Comparison of ENCODE assay signal across 9 cellular contexts in the genomic region with DNA sequence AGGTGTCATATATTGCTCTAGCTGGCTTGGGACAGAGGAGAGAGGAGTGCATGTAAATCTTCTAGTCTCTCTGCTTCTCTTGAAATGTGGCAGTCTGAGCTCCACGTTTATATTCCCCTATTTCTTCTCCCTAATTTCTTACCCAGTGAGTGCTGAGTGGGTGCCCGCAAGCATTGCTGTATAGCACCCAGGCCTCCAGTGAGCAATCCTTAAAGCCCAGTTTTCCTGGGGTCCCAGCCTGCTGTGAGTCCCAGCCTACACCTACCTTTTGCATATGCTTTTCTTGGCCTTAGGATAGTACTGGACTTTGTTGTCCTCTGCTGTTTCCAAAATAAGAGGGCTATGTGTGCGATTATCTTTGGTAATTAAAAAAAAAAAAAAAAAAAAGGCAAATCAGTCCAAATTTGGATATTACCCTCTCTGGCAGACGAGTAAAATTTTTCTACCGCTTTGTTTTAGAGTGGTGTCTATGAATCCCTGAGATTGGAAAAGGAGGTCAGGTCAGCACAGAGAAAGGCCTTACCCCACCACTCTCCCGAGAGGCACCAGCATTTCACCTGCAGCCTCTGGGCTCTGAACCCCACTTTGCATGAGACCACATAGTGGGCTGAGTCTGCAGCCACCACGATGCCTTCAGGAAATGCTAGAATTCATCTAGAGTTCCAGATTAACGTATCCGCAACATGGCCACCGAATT. TPM values are rescaled to one million over a fixed set of nuclear protein-coding genes. Genes with fewer than 3 reads are reported as not detected.
DNase-seq lines count a peak whose midpoint lies in the region; ATAC-seq, FAIRE-seq and TF ChIP-seq lines count a peak whose summit lies in the region.
"Had no signal": no experiment of that assay in that cellular context is flagged by ENCODE, and none has a peak within 500 bp of the region (broad histone marks: within the 10 kb centered on the region; RNA-seq: fewer than 3 reads in every experiment).

No MANE protein-coding gene starts in this region.

- H3K4me2 ChIP-seq in HCT116 (ENCODE audit: low read length) = peak overlapping the region; percentile 96
- H3K4me2 ChIP-seq in astrocyte (ENCODE audit: low read length) = peak overlapping the region; percentile 89

- peak overlapping the region; percentile 90 for H3K4me3 Mint-ChIP-seq in astrocyte (ENCODE audit: unreplicated experiment)
- H3K4me3 Mint-ChIP-seq in activated CD4-positive, alpha-beta T cell treated with anti-CD3 and anti-CD28 coated beads, Interleukin-2, amount 10 ng/mL, durations not matched to agents 7 days and 5 days = no peak overlapping the region

- RAD21 ChIA-PET in HCT116 (lab: Charles Lee; ENCODE audit: low non-redundant PET in 1 of 2, low total read pairs in 2 of 2, uncharacterized antibody in 2 of 2, unreplicated experiment in 2 of 2) = no interaction called here

- DNase-seq in HCT116 (ENCODE audit: low read depth, low spot score) (no peak), astrocyte (ENCODE audit: low read depth) (no peak), left lobe of liver (ENCODE audit: low spot score) (no peak), aorta (no peak), NCI-H2029 (lab: John Stamatoyannopoulos, UW) (no peak)
- no peak for DNase-seq in activated CD4-positive, alpha-beta T cell treated with anti-CD3 and anti-CD28 coated beads, Interleukin-2, amount 10 ng/mL, durations not matched to agents 7 days and 5 days
- DNase-seq: DND-41 had no signal

- TF ChIP-seq CTCF in 22Rv1 (IDR thresholded peaks at IDR 0.05) (no peak), HCT116 (IDR thresholded peaks at IDR 0.05 in 2 of 3, conservative IDR thresholded peaks at IDR 0.05 in 1 of 3; ENCODE audit: borderline replicate concordance in 1 of 3, insufficient read depth in 1 of 3, low read depth in 2 of 3, low read length in 2 of 3) (no peak), astrocyte (IDR thresholded peaks at IDR 0.05; ENCODE audit: insufficient read depth, low read depth, low read length) (no peak)

- WGBS in aorta, 2 donors = 64 to 68% methylated on average over 10 of the region's 10 CpGs

- H3K36me3 ChIP-seq in HCT116 (ENCODE audit: control insufficient read depth in 1 of 2, insufficient read depth in 2 of 2, low read length in 2 of 2) (no peaks in the 10 kb centered on the region), astrocyte (ENCODE audit: insufficient read depth, low read length) (no peaks in the 10 kb centered on the region), aorta (ENCODE audit: control insufficient read depth in 1 of 2, insufficient read depth in 2 of 2, low read length in 1 of 2) (no peaks in the 10 kb centered on the region)

- no TSS peak for BruUV-seq in HCT116 (replicated peaks; lab: Mats Ljungman, UMichigan)

- H3K4me1 ChIP-seq in HCT116 (ENCODE audit: control insufficient read depth in 1 of 2, insufficient read depth in 2 of 2, low read length in 2 of 2) (peaks cover 20 to 46% of the 10 kb centered on the region in 2 experiments), astrocyte (ENCODE audit: insufficient read depth, low read length) (peaks cover 31% of the 10 kb centered on the region), aorta (ENCODE audit: control insufficient read depth in 1 of 2, insufficient read depth in 2 of 2, low read length in 2 of 2) (no peaks in the 10 kb centered on the region)

- TF ChIP-seq POLR2A in HCT116 (IDR thresholded peaks at IDR 0.05; ENCODE audit: borderline replicate concordance, extremely low read depth, insufficient read depth, insufficient read length) = no peak

- no peaks in the 10 kb centered on the region for H3K27me3 Mint-ChIP-seq in astrocyte (ENCODE audit: low read depth, unreplicated experiment)
- H3K27me3 Mint-ChIP-seq in activated CD4-positive, alpha-beta T cell treated with anti-CD3 and anti-CD28 coated beads, Interleukin-2, amount 10 ng/mL, durations not matched to agents 7 days and 5 days = peaks cover 8% of the 10 kb centered on the region

- H3K27me3 ChIP-seq in HCT116 (ENCODE audit: insufficient read depth, low read length) (no peaks in the 10 kb centered on the region), astrocyte (ENCODE audit: insufficient read depth, low read length) (no peaks in the 10 kb centered on the region), aorta (ENCODE audit: control insufficient read depth in 1 of 2, insufficient read depth in 2 of 2, low read length in 1 of 2) (no peaks in the 10 kb centered on the region)

- H3K27ac ChIP-seq in 22Rv1 (peak overlapping the region; percentile 64), HCT116 (ENCODE audit: low read depth, low read length) (peak overlapping the region; percentile 52), astrocyte (ENCODE audit: low read depth, low read length) (peak overlapping the region; percentile 80), aorta (ENCODE audit: low read depth in 1 of 2, low read length in 2 of 2) (no peak overlapping the region)

- POLR2A ChIA-PET in HCT116 (lab: Charles Lee) = no interaction called here
- POLR2A ChIA-PET in activated CD4-positive, alpha-beta T cell treated with anti-CD3 and anti-CD28 coated beads, Interleukin-2, amount 10 ng/mL, durations not matched to agents 7 days and 5 days (lab: Charles Lee) = no interaction called here

- no peak for TF ChIP-seq RAD21 in HCT116 (IDR thresholded peaks at IDR 0.05; ENCODE audit: low read depth)

- H3K4me3 ChIP-seq in HCT116 (replicated peaks in 1 of 2; ENCODE audit: low read depth in 1 of 2, low read length in 2 of 2) (peak overlapping the region; percentile 65 to 82), astrocyte (ENCODE audit: insufficient read depth, low read depth, low read length) (peak overlapping the region; percentile 62), aorta (ENCODE audit: low read length in 2 of 2) (no peak overlapping the region)

- H3K79me2 ChIP-seq in HCT116 (ENCODE audit: insufficient read depth, low read length) (peaks cover 65% of the 10 kb centered on the region), astrocyte (ENCODE audit: insufficient read depth, low read length) (peaks cover 10% of the 10 kb centered on the region)

- no peaks in the 10 kb centered on the region for H3K9me2 ChIP-seq in HCT116 (ENCODE audit: insufficient read depth)

- no peaks in the 10 kb centered on the region for H3K9me3 Mint-ChIP-seq in astrocyte (ENCODE audit: unreplicated experiment)
- H3K9me3 Mint-ChIP-seq in activated CD4-positive, alpha-beta T cell treated with anti-CD3 and anti-CD28 coated beads, Interleukin-2, amount 10 ng/mL, durations not matched to agents 7 days and 5 days = peaks cover 2% of the 10 kb centered on the region

- H2AFZ ChIP-seq in HCT116 (ENCODE audit: low read depth, low read length, poor library complexity, severe bottlenecking) (no peak overlapping the region), astrocyte (ENCODE audit: low read depth, low read length) (no peak overlapping the region)

- peaks cover 2% of the 10 kb centered on the region for H3K36me3 Mint-ChIP-seq in astrocyte (ENCODE audit: low read depth, unreplicated experiment)
- no peaks in the 10 kb centered on the region for H3K36me3 Mint-ChIP-seq in activated CD4-positive, alpha-beta T cell treated with anti-CD3 and anti-CD28 coated beads, Interleukin-2, amount 10 ng/mL, durations not matched to agents 7 days and 5 days (ENCODE audit: low read depth)

- H3K27ac Mint-ChIP-seq in astrocyte (ENCODE audit: unreplicated experiment) = peak overlapping the region; percentile 82
- H3K27ac Mint-ChIP-seq in activated CD4-positive, alpha-beta T cell treated with anti-CD3 and anti-CD28 coated beads, Interleukin-2, amount 10 ng/mL, durations not matched to agents 7 days and 5 days = no peak overlapping the region

- ATAC-seq in HCT116 (no peak), left lobe of liver (peak; percentile 26), aorta (ENCODE audit: low FRiP score) (peak; percentile 40), GM21526 (IDR thresholded peaks at IDR 0.05; ENCODE audit: low FRiP score, unreplicated experiment) (no peak)

- peaks cover 44% of the 10 kb centered on the region for H3K4me1 Mint-ChIP-seq in astrocyte (ENCODE audit: low read depth, unreplicated experiment)
- H3K4me1 Mint-ChIP-seq in activated CD4-positive, alpha-beta T cell treated with anti-CD3 and anti-CD28 coated beads, Interleukin-2, amount 10 ng/mL, durations not matched to agents 7 days and 5 days = no peaks in the 10 kb centered on the region

- H3K9me3 ChIP-seq in HCT116 (ENCODE audit: control insufficient read depth in 1 of 2, insufficient read depth in 1 of 2, low read depth in 1 of 2, low read length in 2 of 2) = no peaks in the 10 kb centered on the region
- no peaks in the 10 kb centered on the region for H3K9me3 ChIP-seq in astrocyte (ENCODE audit: insufficient read depth, low read depth, low read length)
- H3K9me3 ChIP-seq in aorta (ENCODE audit: control insufficient read depth, low read length) = no peaks in the 10 kb centered on the region

- CTCF ChIA-PET in HCT116 (lab: Charles Lee) = no interaction called here
- CTCF ChIA-PET in activated CD4-positive, alpha-beta T cell treated with anti-CD3 and anti-CD28 coated beads, Interleukin-2, amount 10 ng/mL, durations not matched to agents 7 days and 5 days (lab: Charles Lee) = interaction anchor here (0.6 kb wide), 1 partner anchor 243 kb away, joined by 3 read pairs; no protein-coding TSS in a partner anchor

- FAIRE-seq in astrocyte (lab: Jason Lieb, UNC) = no peak

- peaks cover 6% of the 10 kb centered on the region; the same call in 1 of the 2 replicates for H4K20me1 ChIP-seq in HCT116 (ENCODE audit: insufficient read depth)
- H4K20me1 ChIP-seq in astrocyte (ENCODE audit: insufficient read depth, low read length) = no peaks in the 10 kb centered on the region

- H3K9ac ChIP-seq in HCT116 (ENCODE audit: low read length) (peak overlapping the region; percentile 92), astrocyte (ENCODE audit: low read length) (peak overlapping the region; percentile 83)

- intact Hi-C loops in HCT116 (cut with micrococcal nuclease) = no loop called here
- intact Hi-C loops in aorta (cut with DNase I) = no loop called here

TF ChIP-seq in HCT116, 20 proteins besides CTCF, POLR2A, EP300 and RAD21:
- no peak for TF ChIP-seq EZH2 (IDR thresholded peaks at IDR 0.05)
- no peak for TF ChIP-seq SRF (IDR thresholded peaks at IDR 0.05; ENCODE audit: low read depth)
- no peak for TF ChIP-seq ATF3 (IDR thresholded peaks at IDR 0.05)

RNA-seq across cellular contexts. Expression of gene MGST1, which starts 1.1 kb away (rescaled TPM):
- total RNA-seq in HCT116 (2021; ENCODE audit: unreplicated experiment) (111 TPM), astrocyte (73.5 and 104 TPM in 2 replicates), left lobe of liver (1,460 TPM), aorta (10 to 100 TPM; 73.3 to 79.3 TPM)
- 103 and 164 TPM in 2 replicates for polyA plus RNA-seq in HCT116 (2012)
- 10 to 100 TPM in 1 of 2 donors, 1 to 10 TPM in 1; 3.2 to 30.2 TPM for polyA plus RNA-seq in aorta
- total RNA-seq in activated CD4-positive, alpha-beta T cell treated with anti-CD3 and anti-CD28 coated beads, Interleukin-2, amount 10 ng/mL, durations not matched to agents 7 days and 5 days = not detected

Comparison
In these comparisons a context has a peak if more than half of its experiments do, and no peak if none do; other contexts are left out.
1. H3K27ac ChIP-seq: peak in 22Rv1 (single experiment), HCT116 (single experiment) and astrocyte (single experiment); none in aorta (0 of 2).
2. ATAC-seq: peak in left lobe of liver (single experiment) and aorta (single experiment); none in HCT116 (single experiment) and GM21526 (single experiment).
3. H3K4me3 ChIP-seq: peak in HCT116 (2 of 2) and astrocyte (single experiment); none in aorta (0 of 2).
4. RNA of gene MGST1, which starts 1.1 kb away (total RNA-seq): 1,460 TPM in left lobe of liver (single experiment), 111 TPM in HCT116 (single experiment), 73.5 to 104 TPM in astrocyte and 73.3 to 79.3 TPM in aorta; not detected in activated CD4-positive, alpha-beta T cell treated with anti-CD3 and anti-CD28 coated beads, Interleukin-2, amount 10 ng/mL, durations not matched to agents 7 days and 5 days; every median in the first group is over 10 times any median in the second.